Comparison of ENCODE assay signal across 16 cellular contexts in the genomic region with DNA sequence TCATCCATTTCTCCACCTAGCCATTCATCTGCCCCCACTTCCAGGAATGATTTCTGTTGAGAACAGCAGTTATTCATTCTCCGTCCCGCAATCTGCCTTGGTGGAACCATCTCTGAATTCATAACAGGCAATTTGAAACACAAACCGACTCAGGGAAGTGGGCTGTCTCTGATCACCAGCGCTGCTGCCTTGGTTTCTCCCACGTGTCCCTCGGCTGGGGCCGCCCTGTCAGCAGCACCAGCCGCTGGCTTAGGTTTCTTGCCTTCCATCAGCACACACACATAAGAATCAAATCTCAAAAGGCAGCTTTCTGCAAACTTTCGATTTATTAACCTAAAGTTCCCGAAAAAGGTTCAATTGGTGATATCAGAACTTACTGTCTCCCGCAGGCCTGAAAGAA.
A peak's percentile ranks its signal among the peaks of the same experiment; 100 is the strongest.
DNase-seq lines count a peak whose midpoint lies in the region; ATAC-seq and TF ChIP-seq lines count a peak whose summit lies in the region.
"Had no signal": no experiment of that assay in that cellular context is flagged by ENCODE, and none has a peak within 500 bp of the region (broad histone marks: within the 10 kb centered on the region; RNA-seq: fewer than 3 reads in every experiment).

No MANE protein-coding gene starts in this region.

- H3K36me3 ChIP-seq in mesenchymal stem cell (ENCODE audit: control insufficient read depth in 1 of 2, insufficient read depth in 2 of 2, low read depth in 1 of 2, low read length in 2 of 2) = no peaks in the 10 kb centered on the region
- H3K36me3 ChIP-seq: BLaER1 treated with 17β-estradiol and CSF1 and Interleukin-3, amounts not matched to agents 10 nM and 100 nM; HAP-1 had no signal

- H3K9me3 ChIP-seq in mesenchymal stem cell (ENCODE audit: control insufficient read depth, low read length) = no peaks in the 10 kb centered on the region
- H3K9me3 ChIP-seq: BLaER1 treated with 17β-estradiol and CSF1 and Interleukin-3, amounts not matched to agents 10 nM and 100 nM; HAP-1 had no signal

- no peak overlapping the region for H4K91ac ChIP-seq in mesenchymal stem cell (ENCODE audit: low read length)

- no peak overlapping the region for H3K9ac ChIP-seq in mesenchymal stem cell (ENCODE audit: low read length)
- H3K9ac ChIP-seq: BLaER1 treated with 17β-estradiol and CSF1 and Interleukin-3, amounts not matched to agents 10 nM and 100 nM had no signal

- H3K4me3 Mint-ChIP-seq in endothelial cell (ENCODE audit: unreplicated experiment) (no peak overlapping the region), neural crest cell (no peak overlapping the region), chondrocyte (ENCODE audit: unreplicated experiment) (no peak overlapping the region)
- H3K4me3 Mint-ChIP-seq: B cell; CD8-positive, alpha-beta memory T cell had no signal

- H2BK12ac ChIP-seq in mesenchymal stem cell (ENCODE audit: low read length in 2 of 2) = no peak overlapping the region

- no peak overlapping the region for H2BK5ac ChIP-seq in mesenchymal stem cell (ENCODE audit: low read depth, low read length, poor library complexity, severe bottlenecking)

- H3K36me3 Mint-ChIP-seq in endothelial cell (ENCODE audit: low read depth, unreplicated experiment) = no peaks in the 10 kb centered on the region
- no peaks in the 10 kb centered on the region for H3K36me3 Mint-ChIP-seq in neural crest cell (ENCODE audit: low read depth)
- H3K36me3 Mint-ChIP-seq in chondrocyte (ENCODE audit: low read depth) = no peaks in the 10 kb centered on the region
- H3K36me3 Mint-ChIP-seq: CD8-positive, alpha-beta memory T cell had no signal

- no peak for ATAC-seq in activated CD4-positive, CD25-positive, alpha-beta regulatory T cell treated with anti-CD3 and anti-CD28 coated beads, Interleukin-2, amount 50 U/mL, for 24 hours
- no peak for ATAC-seq in HG03432 (IDR thresholded peaks at IDR 0.05; ENCODE audit: unreplicated experiment)

- peak overlapping the region; percentile 58 for H3K27ac Mint-ChIP-seq in endothelial cell (ENCODE audit: unreplicated experiment)
- peak overlapping the region; percentile 12 for H3K27ac Mint-ChIP-seq in neural crest cell (ENCODE audit: unreplicated experiment)
- H3K27ac Mint-ChIP-seq in chondrocyte (ENCODE audit: unreplicated experiment) = no peak overlapping the region
- H3K27ac Mint-ChIP-seq: B cell; CD8-positive, alpha-beta memory T cell had no signal

- peaks cover 2% of the 10 kb centered on the region for H3K4me1 ChIP-seq in mesenchymal stem cell (ENCODE audit: control insufficient read depth, insufficient read depth, low read depth, low read length)

- no peak overlapping the region for H3K18ac ChIP-seq in mesenchymal stem cell (ENCODE audit: low read depth in 1 of 2, low read length in 2 of 2)

- H3K27me3 ChIP-seq in mesenchymal stem cell (ENCODE audit: control insufficient read depth in 1 of 2, insufficient read depth in 1 of 2, low read length in 2 of 2) = no peaks in the 10 kb centered on the region
- H3K27me3 ChIP-seq: BLaER1 treated with 17β-estradiol and CSF1 and Interleukin-3, amounts not matched to agents 10 nM and 100 nM had no signal

- H2BK15ac ChIP-seq in mesenchymal stem cell (ENCODE audit: low read depth, poor library complexity, severe bottlenecking) = no peak overlapping the region

- WGBS in mesenchymal stem cell = 91% methylated on average over 11 of the region's 11 CpGs

- H3K27ac ChIP-seq in mesenchymal stem cell (ENCODE audit: low read length, poor library complexity, severe bottlenecking) = no peak overlapping the region
- H3K27ac ChIP-seq: BLaER1 treated with 17β-estradiol and CSF1 and Interleukin-3, amounts not matched to agents 10 nM and 100 nM had no signal

- H3K79me1 ChIP-seq in mesenchymal stem cell (replicated peaks; ENCODE audit: low read length, poor library complexity, severe bottlenecking) = no peaks in the 10 kb centered on the region

- no peak overlapping the region for H3K4ac ChIP-seq in mesenchymal stem cell (ENCODE audit: low read depth in 1 of 2, low read length in 2 of 2)

- no peak overlapping the region for H2AFZ ChIP-seq in mesenchymal stem cell (ENCODE audit: low read depth, low read length)

- no peak overlapping the region for H3K23ac ChIP-seq in mesenchymal stem cell (ENCODE audit: low read length in 2 of 2)

- DNase-seq in endothelial cell (ENCODE audit: low spot score) (no peak), mesenchymal stem cell (no peak), neural crest cell (ENCODE audit: low read depth, low spot score) (no peak), chondrocyte (ENCODE audit: low spot score) (no peak)
- DNase-seq: CD8-positive, alpha-beta memory T cell; COR-L47; DMS 273 treated with DMSO at 0.1 percent for 48 hours; DMS53; DND-41; EL had no signal

- H3K14ac ChIP-seq in mesenchymal stem cell (ENCODE audit: low read length in 2 of 2) = no peak overlapping the region

- no peak overlapping the region for H3K4me3 ChIP-seq in mesenchymal stem cell (ENCODE audit: insufficient read depth in 1 of 2, low read depth in 1 of 2, low read length in 2 of 2)
- H3K4me3 ChIP-seq: BLaER1 treated with 17β-estradiol and CSF1 and Interleukin-3, amounts not matched to agents 10 nM and 100 nM; GM12878; HAP-1 had no signal

- H3K27me3 Mint-ChIP-seq in endothelial cell (ENCODE audit: unreplicated experiment) (no peaks in the 10 kb centered on the region), neural crest cell (ENCODE audit: low read depth) (no peaks in the 10 kb centered on the region), chondrocyte (ENCODE audit: low read depth) (no peaks in the 10 kb centered on the region)
- H3K27me3 Mint-ChIP-seq: B cell; CD8-positive, alpha-beta memory T cell had no signal

- TF ChIP-seq CTCF in endothelial cell (IDR thresholded peaks at IDR 0.05; ENCODE audit: unreplicated experiment) (no peak), neural crest cell (conservative IDR thresholded peaks at IDR 0.05) (no peak), chondrocyte (IDR thresholded peaks at IDR 0.05) (no peak)

- peak overlapping the region; percentile 16 for H2AK5ac ChIP-seq in mesenchymal stem cell (ENCODE audit: low read length, severe bottlenecking)

- H3K4me1 Mint-ChIP-seq in endothelial cell (ENCODE audit: unreplicated experiment) (peaks cover 51% of the 10 kb centered on the region), neural crest cell (peaks cover 7% of the 10 kb centered on the region), chondrocyte (ENCODE audit: low read depth) (peaks cover 26% of the 10 kb centered on the region)
- H3K4me1 Mint-ChIP-seq: B cell; CD8-positive, alpha-beta memory T cell had no signal

- no peaks in the 10 kb centered on the region for H3K9me3 Mint-ChIP-seq in endothelial cell (ENCODE audit: unreplicated experiment)
- H3K9me3 Mint-ChIP-seq in neural crest cell = no peaks in the 10 kb centered on the region
- no peaks in the 10 kb centered on the region for H3K9me3 Mint-ChIP-seq in chondrocyte (ENCODE audit: low read depth)
- H3K9me3 Mint-ChIP-seq: CD8-positive, alpha-beta memory T cell had no signal

- no peak overlapping the region for H4K8ac ChIP-seq in mesenchymal stem cell (ENCODE audit: low read length)

- H2BK120ac ChIP-seq in mesenchymal stem cell (ENCODE audit: low read depth, low read length) = no peak overlapping the region

- no peak overlapping the region for H3K4me2 ChIP-seq in mesenchymal stem cell (ENCODE audit: low read length, poor library complexity, severe bottlenecking)
- H3K4me2 ChIP-seq: BLaER1 treated with 17β-estradiol and CSF1 and Interleukin-3, amounts not matched to agents 10 nM and 100 nM had no signal
